ENCODE assay signal across 1 cellular context in genomic region chr17:81091134-81091530, GRCh38.
TF ChIP-seq lines count a peak whose summit lies in the region.

No MANE protein-coding gene starts in this region.

TF ChIP-seq in GM23338, 12 proteins besides CTCF, POLR2A, EP300 and RAD21 (continued from another document):
- TF ChIP-seq ZNF462 (CRISPR knock-in tag; IDR thresholded peaks at IDR 0.05): no peak
